In the genomic region with DNA sequence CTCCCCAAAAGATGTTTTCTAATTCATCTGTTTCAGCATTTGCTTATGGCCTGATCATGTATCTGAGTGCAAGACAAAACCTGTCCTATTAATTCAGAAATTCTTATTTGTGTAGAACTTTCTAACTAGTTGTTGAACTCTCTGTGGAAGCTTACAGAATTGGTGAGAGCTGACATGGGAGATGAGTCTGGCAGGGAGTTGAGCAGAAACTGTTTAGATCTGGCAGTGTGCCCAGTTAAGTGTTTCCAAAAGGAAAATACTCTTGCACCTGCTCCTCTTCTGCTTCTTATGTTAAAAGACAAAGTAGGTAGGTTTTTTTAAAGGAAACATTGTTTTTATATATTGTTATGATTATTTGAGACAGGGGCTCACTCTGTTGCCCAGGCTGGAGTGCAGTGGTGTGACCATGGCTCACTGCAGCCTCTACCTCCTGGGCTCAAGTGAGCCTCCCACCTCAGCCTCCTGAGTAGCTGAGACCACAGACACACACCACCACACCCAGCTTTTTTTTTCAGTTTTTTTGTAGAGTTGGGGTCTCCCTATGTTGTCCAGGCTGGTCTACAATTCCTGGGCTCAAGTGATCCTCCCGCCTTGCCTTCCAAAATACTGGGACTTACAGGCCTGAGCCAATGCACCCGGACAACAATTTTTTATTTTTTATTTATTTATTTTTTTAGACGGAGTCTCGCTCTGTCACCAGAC, we compare ENCODE assay signal across 13 cellular contexts. TPM values are rescaled to one million over a fixed set of nuclear protein-coding genes. Genes with fewer than 3 reads are reported as not detected.
DNase-seq lines count a peak whose midpoint lies in the region; ATAC-seq and TF ChIP-seq lines count a peak whose summit lies in the region.
"Had no signal": no experiment of that assay in that cellular context is flagged by ENCODE, and none has a peak within 500 bp of the region (broad histone marks: within the 10 kb centered on the region; RNA-seq: fewer than 3 reads in every experiment).

No MANE protein-coding gene starts in this region.

- H3K9me3 ChIP-seq in left ventricle myocardium inferior (replicated peaks), result no peaks in the 10 kb centered on the region

- H3K4me1 ChIP-seq in left ventricle myocardium inferior, result peaks cover 53% of the 10 kb centered on the region

- peaks cover 4% of the 10 kb centered on the region for H3K36me3 ChIP-seq in left ventricle myocardium inferior

- no peaks in the 10 kb centered on the region for H3K27me3 ChIP-seq in left ventricle myocardium inferior (ENCODE audit: low read depth)

- peak; percentile 22 for DNase-seq in NCI-H748 (lab: John Stamatoyannopoulos, UW; ENCODE audit: unreplicated experiment)
- no peak for DNase-seq in NCI-H748 treated with DMSO at 0.1 percent for 48 hours (lab: John Stamatoyannopoulos, UW)
- peak; percentile 23 for DNase-seq in NCI-H510A (lab: John Stamatoyannopoulos, UW)
- no peak for DNase-seq in left ventricle myocardium inferior
- no peak for DNase-seq in NCI-H187 (lab: John Stamatoyannopoulos, UW)
- no peak for DNase-seq in activated T-helper 1 cell treated with anti-CD3 and anti-CD28 coated beads, Interleukin-12 subunit alpha, Interleukin-12 subunit beta, Interleukin-2, Interleukin-4 antibody, amounts not matched to agents 30 ng/mL and 10 ng/mL and 1 ng/mL, durations not matched to agents 14 hours and 24 hours and 36 hours (ENCODE audit: low spot score)
- DNase-seq: activated CD4-positive, alpha-beta T cell treated with anti-CD3 and anti-CD28 coated beads for 1 hour; NCI-H146 had no signal

- peaks cover 33% of the 10 kb centered on the region for H3K4me1 Mint-ChIP-seq in activated T-helper 1 cell treated with anti-CD3 and anti-CD28 coated beads, Interleukin-12 subunit alpha, Interleukin-12 subunit beta, Interleukin-2, Interleukin-4 antibody, amounts not matched to agents 30 ng/mL and 10 ng/mL and 1 ng/mL, durations not matched to agents 14 hours and 24 hours and 36 hours (ENCODE audit: low read depth)

- ATAC-seq in GM19395 (IDR thresholded peaks at IDR 0.05; ENCODE audit: unreplicated experiment), result no peak
- ATAC-seq: esophagus mucosa had no signal

- TF ChIP-seq CTCF in left ventricle myocardium inferior (IDR thresholded peaks at IDR 0.05; ENCODE audit: borderline replicate concordance), result no peak

- peaks cover 9% of the 10 kb centered on the region for H3K27me3 Mint-ChIP-seq in activated T-helper 1 cell treated with anti-CD3 and anti-CD28 coated beads, Interleukin-12 subunit alpha, Interleukin-12 subunit beta, Interleukin-2, Interleukin-4 antibody, amounts not matched to agents 30 ng/mL and 10 ng/mL and 1 ng/mL, durations not matched to agents 14 hours and 24 hours and 36 hours (ENCODE audit: insufficient read depth)

- no peak overlapping the region for H3K4me3 ChIP-seq in left ventricle myocardium inferior

- peaks cover 1% of the 10 kb centered on the region for H3K9me3 Mint-ChIP-seq in activated T-helper 1 cell treated with anti-CD3 and anti-CD28 coated beads, Interleukin-12 subunit alpha, Interleukin-12 subunit beta, Interleukin-2, Interleukin-4 antibody, amounts not matched to agents 30 ng/mL and 10 ng/mL and 1 ng/mL, durations not matched to agents 14 hours and 24 hours and 36 hours
- H3K9me3 Mint-ChIP-seq: activated T-helper 2 cell treated with anti-CD3 and anti-CD28 coated beads, Interferon-gamma antibody, Interleukin-2, Interleukin-4, amounts not matched to agents 10 μg/mL and 5 μg/mL and 100 μg/mL, durations not matched to agents 14 hours and 24 hours and 36 hours had no signal

- H3K4me3 Mint-ChIP-seq in activated T-helper 1 cell treated with anti-CD3 and anti-CD28 coated beads, Interleukin-12 subunit alpha, Interleukin-12 subunit beta, Interleukin-2, Interleukin-4 antibody, amounts not matched to agents 30 ng/mL and 10 ng/mL and 1 ng/mL, durations not matched to agents 14 hours and 24 hours and 36 hours, result no peak overlapping the region

- intact Hi-C loops in left ventricle myocardium inferior (cut with micrococcal nuclease), result no loop called here
- intact Hi-C loops in activated T-helper 1 cell treated with anti-CD3 and anti-CD28 coated beads, Interleukin-12 subunit alpha, Interleukin-12 subunit beta, Interleukin-2, Interleukin-4 antibody, amounts not matched to agents 30 ng/mL and 10 ng/mL and 1 ng/mL, durations not matched to agents 14 hours and 24 hours and 36 hours (cut with micrococcal nuclease), result loop anchor here (5.0 kb wide), 1 partner anchor 389 kb away; no protein-coding TSS in a partner anchor

- no peak overlapping the region for H3K27ac Mint-ChIP-seq in activated T-helper 1 cell treated with anti-CD3 and anti-CD28 coated beads, Interleukin-12 subunit alpha, Interleukin-12 subunit beta, Interleukin-2, Interleukin-4 antibody, amounts not matched to agents 30 ng/mL and 10 ng/mL and 1 ng/mL, durations not matched to agents 14 hours and 24 hours and 36 hours
- H3K27ac Mint-ChIP-seq: activated T-helper 2 cell treated with anti-CD3 and anti-CD28 coated beads, Interferon-gamma antibody, Interleukin-2, Interleukin-4, amounts not matched to agents 10 μg/mL and 5 μg/mL and 100 μg/mL, durations not matched to agents 14 hours and 24 hours and 36 hours had no signal

- H3K36me3 Mint-ChIP-seq in activated T-helper 1 cell treated with anti-CD3 and anti-CD28 coated beads, Interleukin-12 subunit alpha, Interleukin-12 subunit beta, Interleukin-2, Interleukin-4 antibody, amounts not matched to agents 30 ng/mL and 10 ng/mL and 1 ng/mL, durations not matched to agents 14 hours and 24 hours and 36 hours (ENCODE audit: low read depth), result peaks cover 5% of the 10 kb centered on the region

- peak overlapping the region; percentile 88 for H3K27ac ChIP-seq in left ventricle myocardium inferior (replicated peaks)
- H3K27ac ChIP-seq in temporal lobe (ENCODE audit: low read depth, low read length), result peak overlapping the region; percentile 63

RNA-seq across cellular contexts. Expression of a gene that starts 1.4 kb away (rescaled TPM):
- total RNA-seq in left ventricle myocardium inferior (31.0 TPM), temporal lobe (3.7 TPM)
- 0.39 and 0.59 TPM in 2 replicates for total RNA-seq in activated T-helper 1 cell treated with anti-CD3 and anti-CD28 coated beads, Interleukin-12 subunit alpha, Interleukin-12 subunit beta, Interleukin-2, Interleukin-4 antibody, amounts not matched to agents 30 ng/mL and 10 ng/mL and 1 ng/mL, durations not matched to agents 14 hours and 24 hours and 36 hours
- total RNA-seq: OCI-LY7 had no signal

RNA-seq across cellular contexts. Expression of a gene that starts 13.2 kb away (rescaled TPM):
- total RNA-seq in left ventricle myocardium inferior (not detected), temporal lobe (0.49 TPM)
- total RNA-seq in activated T-helper 1 cell treated with anti-CD3 and anti-CD28 coated beads, Interleukin-12 subunit alpha, Interleukin-12 subunit beta, Interleukin-2, Interleukin-4 antibody, amounts not matched to agents 30 ng/mL and 10 ng/mL and 1 ng/mL, durations not matched to agents 14 hours and 24 hours and 36 hours, result not detected in 2 replicates
- total RNA-seq: activated T-helper 2 cell treated with anti-CD3 and anti-CD28 coated beads, Interferon-gamma antibody, Interleukin-2, Interleukin-4, amounts not matched to agents 10 μg/mL and 5 μg/mL and 100 μg/mL, durations not matched to agents 14 hours and 24 hours and 36 hours; esophagus mucosa; OCI-LY7 had no signal

RNA-seq across cellular contexts. Expression of a gene that starts 23.3 kb away (rescaled TPM):
- total RNA-seq in left ventricle myocardium inferior (7.4 TPM), temporal lobe (35.4 TPM)
- total RNA-seq in activated T-helper 1 cell treated with anti-CD3 and anti-CD28 coated beads, Interleukin-12 subunit alpha, Interleukin-12 subunit beta, Interleukin-2, Interleukin-4 antibody, amounts not matched to agents 30 ng/mL and 10 ng/mL and 1 ng/mL, durations not matched to agents 14 hours and 24 hours and 36 hours, result 8.7 TPM in 2 replicates

Comparison
In these comparisons a context has a peak if more than half of its experiments do, and no peak if none do; other contexts are left out.
1. DNase-seq: peak in NCI-H748 (single experiment) and NCI-H510A (single experiment); none in NCI-H748 treated with DMSO at 0.1 percent for 48 hours (single experiment), left ventricle myocardium inferior (single experiment), NCI-H187 (0 of 2) and activated T-helper 1 cell treated with anti-CD3 and anti-CD28 coated beads, Interleukin-12 subunit alpha, Interleukin-12 subunit beta, Interleukin-2, Interleukin-4 antibody, amounts not matched to agents 30 ng/mL and 10 ng/mL and 1 ng/mL, durations not matched to agents 14 hours and 24 hours and 36 hours (single experiment).